22 cellular contexts compared by ENCODE assay signal in the genomic region with DNA sequence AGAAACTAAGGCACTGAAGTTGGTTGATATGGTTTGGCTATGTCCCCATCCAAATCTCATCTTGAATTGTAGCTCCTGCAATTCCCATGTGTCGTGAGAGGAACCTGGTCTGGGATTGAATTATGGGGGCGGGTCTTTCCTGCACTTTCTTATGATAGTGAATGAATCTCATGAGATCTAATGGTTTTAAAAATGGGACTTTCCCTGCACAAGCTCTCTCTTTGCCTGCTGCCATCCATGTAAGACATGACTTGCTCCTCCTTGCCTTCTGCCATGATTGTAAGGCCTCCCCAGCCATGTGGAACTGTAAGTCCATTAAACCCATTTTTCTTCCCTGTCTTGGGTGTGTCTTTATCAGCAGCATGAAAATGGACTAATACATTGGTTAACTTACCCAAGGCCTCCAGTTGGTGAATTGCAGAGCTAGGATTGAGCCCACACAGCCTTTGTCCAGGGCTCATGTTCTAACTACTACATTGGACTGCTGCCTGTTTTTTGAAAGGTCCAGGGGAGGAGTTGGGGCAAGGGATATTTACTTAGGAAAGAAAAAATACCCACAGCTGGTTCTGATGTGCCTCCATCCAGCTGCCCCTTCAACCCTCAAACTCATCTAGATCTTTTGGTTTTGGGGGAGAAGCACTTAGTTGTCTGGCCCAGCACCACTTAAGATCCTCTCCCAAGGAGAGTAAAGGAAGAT.
"Had no signal": no experiment of that assay in that cellular context is flagged by ENCODE, and none has a peak within 500 bp of the region (broad histone marks: within the 10 kb centered on the region; RNA-seq: fewer than 3 reads in every experiment).

No MANE protein-coding gene starts in this region.

- H3K4me3 ChIP-seq: adrenal gland, colonic mucosa, hepatocyte, tibial nerve had no signal

- DNase-seq: activated CD4-positive, alpha-beta T cell treated with anti-CD3 and anti-CD28 coated beads for 1 hour; activated CD4-positive, alpha-beta T cell treated with anti-CD3 and anti-CD28 coated beads, Interleukin-2, amount 50 U/mL, for 1 hour; activated CD8-positive, alpha-beta T cell treated with anti-CD3 and anti-CD28 coated beads, Interleukin-2, amount 10 ng/mL, durations not matched to agents 7 days and 5 days; activated gamma-delta T cell treated with Interleukin-2 at 50 U/mL for 16 hours; adrenal gland; colonic mucosa; endodermal cell; foreskin melanocyte; glutamatergic neuron; immature natural killer cell; kidney glomerular epithelial cell; left ventricle myocardium superior; mammary epithelial cell; retina; stimulated activated CD4-positive, alpha-beta T cell treated with anti-CD3 and anti-CD28 coated beads, Interleukin-12 subunit alpha, Interleukin-12 subunit beta, amount 100 ng/mL, for 4 hours; stimulated activated CD4-positive, alpha-beta T cell treated with anti-CD3 and anti-CD28 coated beads, Interleukin-4, amount 100 ng/mL, for 4 hours; stimulated activated naive CD8-positive, alpha-beta T cell treated with anti-CD3 and anti-CD28 coated beads, Interleukin-15, Interleukin-2, amounts not matched to agents 100 U/mL and 50 U/mL, for 24 hours; T-cell; WERI-Rb-1 had no signal

- H3K9me3 ChIP-seq: adrenal gland, colonic mucosa, tibial nerve had no signal

- H3K27ac ChIP-seq: adrenal gland, colonic mucosa, hepatocyte, tibial nerve, WERI-Rb-1 had no signal

- H3K27me3 ChIP-seq: adrenal gland, colonic mucosa, hepatocyte, tibial nerve had no signal

- ATAC-seq: activated CD8-positive, alpha-beta T cell treated with anti-CD3 and anti-CD28 coated beads, Interleukin-2, amount 10 ng/mL, durations not matched to agents 7 days and 5 days; natural killer cell treated with Interleukin-12 subunit alpha and Interleukin-12 subunit beta and Interleukin-15 and Interleukin-18, amount 100 ng/mL, for 72 hours; stimulated activated naive CD8-positive, alpha-beta T cell treated with anti-CD3 and anti-CD28 coated beads, Interleukin-15, Interleukin-2, amounts not matched to agents 100 U/mL and 50 U/mL, for 24 hours; T-cell had no signal

- H3K79me2 ChIP-seq: hepatocyte had no signal

- H3K4me1 ChIP-seq: colonic mucosa had no signal

- H2AFZ ChIP-seq: hepatocyte had no signal

- H3K4me2 ChIP-seq: hepatocyte had no signal

- H3K36me3 ChIP-seq: adrenal gland, colonic mucosa, tibial nerve, WERI-Rb-1 had no signal
